Comparison of ENCODE assay signal across 15 cellular contexts in the genomic region with DNA sequence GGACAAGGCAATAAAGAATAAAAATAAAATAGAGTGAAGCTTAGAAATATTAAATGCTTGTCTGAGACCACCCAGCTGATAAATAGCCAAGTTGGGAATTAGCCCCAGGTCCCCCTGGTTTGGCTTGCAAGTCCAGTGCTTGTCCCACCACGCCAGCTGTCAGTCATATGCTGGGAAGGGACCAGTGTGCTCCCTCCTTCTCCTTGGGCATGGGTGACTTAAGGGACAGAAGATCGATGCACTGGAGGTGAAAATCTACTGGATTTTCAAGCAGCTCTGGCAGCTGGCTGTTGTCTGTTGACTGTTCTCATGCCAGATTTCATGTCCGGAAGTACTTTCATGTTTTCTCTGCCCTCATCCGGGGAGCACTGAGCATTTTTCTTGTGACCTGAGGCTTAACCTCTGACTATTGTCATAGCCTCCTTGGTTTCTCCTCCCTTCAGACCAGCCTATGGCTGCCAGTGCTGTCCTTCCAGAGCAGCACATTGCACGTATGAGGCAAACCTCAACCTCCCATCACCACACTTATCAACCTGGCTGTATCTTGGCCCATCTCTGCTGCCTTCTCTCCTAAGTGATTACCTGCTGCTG. TPM values are rescaled to one million over a fixed set of nuclear protein-coding genes. Genes with fewer than 3 reads are reported as not detected.
DNase-seq lines count a peak whose midpoint lies in the region; TF ChIP-seq lines count a peak whose summit lies in the region.
"Had no signal": no experiment of that assay in that cellular context is flagged by ENCODE, and none has a peak within 500 bp of the region (broad histone marks: within the 10 kb centered on the region; RNA-seq: fewer than 3 reads in every experiment).

No MANE protein-coding gene starts in this region.

- peak; percentile 79 for DNase-seq in EH (ENCODE audit: low read depth)
- peak; percentile 46 for DNase-seq in MG63
- DNase-seq in esophagus muscularis mucosa (ENCODE audit: extremely low spot score), result no peak
- DNase-seq in NCI-H146 (lab: John Stamatoyannopoulos, UW), result no peak
- DNase-seq in GM13977 (ENCODE audit: low spot score), result no peak
- no peak for DNase-seq in AG08396 (ENCODE audit: low spot score)
- DNase-seq in NCI-H1105 (lab: John Stamatoyannopoulos, UW), result no peak
- DNase-seq: activated CD8-positive, alpha-beta T cell treated with anti-CD3 and anti-CD28 coated beads for 36 hours; activated effector memory CD4-positive, alpha-beta T cell treated with anti-CD3 and anti-CD28 coated beads, Interleukin-2, amount 50 U/mL, for 16 hours; kidney; NCI-H187; NK-92 treated with Interleukin-12 subunit alpha and Interleukin-12 subunit beta, amount 100 ng/mL, for 24 hours; SHP77 treated with DMSO at 0.1 percent for 48 hours; T-helper 9 cell had no signal

- H3K27me3 ChIP-seq in MG63 (no peaks in the 10 kb centered on the region), esophagus muscularis mucosa (no peaks in the 10 kb centered on the region), rectal smooth muscle tissue (ENCODE audit: control insufficient read depth, insufficient read depth, low read length) (no peaks in the 10 kb centered on the region)

- peaks cover 3% of the 10 kb centered on the region for H3K9me3 ChIP-seq in MG63
- no peaks in the 10 kb centered on the region for H3K9me3 ChIP-seq in esophagus muscularis mucosa

- TF ChIP-seq EP300 in esophagus muscularis mucosa (IDR thresholded peaks at IDR 0.05), result no peak

- peaks cover 2 to 100% (median 96%) of the 10 kb centered on the region in 4 donors for H3K4me1 ChIP-seq in esophagus muscularis mucosa
- peaks cover 17% of the 10 kb centered on the region for H3K4me1 ChIP-seq in rectal smooth muscle tissue (ENCODE audit: control insufficient read depth, insufficient read depth, low read length)

- TF ChIP-seq CTCF in esophagus muscularis mucosa (IDR thresholded peaks at IDR 0.05), result no peak
- no peak for TF ChIP-seq CTCF in GM13977 (IDR thresholded peaks at IDR 0.05; ENCODE audit: extremely low read depth, insufficient read depth, missing control alignments)

- H3K9ac ChIP-seq in rectal smooth muscle tissue (ENCODE audit: low read length), result no peak overlapping the region

- in situ Hi-C loops in GM13977 (cut with MboI; ENCODE audit: low pct_unique_long_range_greater_than_20kb, low sequenced_read_pairs, unreplicated experiment), result no loop called here

- WGBS in esophagus muscularis mucosa, result 42% methylated on average over 5 of the region's 5 CpGs

- H3K36me3 ChIP-seq in MG63, result no peaks in the 10 kb centered on the region
- H3K36me3 ChIP-seq in esophagus muscularis mucosa, result peaks cover 0 to 45% (median 13%) of the 10 kb centered on the region in 4 donors
- no peaks in the 10 kb centered on the region for H3K36me3 ChIP-seq in rectal smooth muscle tissue (ENCODE audit: control insufficient read depth, insufficient read depth, low read length)

- TF ChIP-seq POLR2A in esophagus muscularis mucosa (IDR thresholded peaks at IDR 0.05; ENCODE audit: low read depth), result no peak

- H3K27ac ChIP-seq in esophagus muscularis mucosa (replicated peaks in 1 of 4) (peak overlapping the region; percentile 92 to 95 (median 94)), rectal smooth muscle tissue (ENCODE audit: low read depth, low read length) (peak overlapping the region; percentile 44)

- H3K4me3 ChIP-seq in MG63 (no peak overlapping the region), esophagus muscularis mucosa (peak overlapping the region in 2 of 4 donors; percentile 19 to 22), rectal smooth muscle tissue (ENCODE audit: low read length) (no peak overlapping the region)

- intact Hi-C loops in esophagus muscularis mucosa (cut with DNase I), result no loop called here

RNA-seq across cellular contexts. Expression of gene LMOD1, which starts 12.4 kb away (rescaled TPM):
- 0.03 TPM in 1 of 2 replicates, not detected in the other for total RNA-seq in MG63 (2014; rRNA removed; shearing (Covaris generic); ENCODE audit: low replicate concordance)
- total RNA-seq in esophagus muscularis mucosa, result 1,000 to 10,000 TPM; 1,021 to 1,618 (median 1,290) TPM
- total RNA-seq: activated CD8-positive, alpha-beta T cell treated with anti-CD3 and anti-CD28 coated beads for 36 hours had no signal

RNA-seq across cellular contexts. Expression of gene TIMM17A, which starts 21.4 kb away (rescaled TPM):
- 97.0 and 105 TPM in 2 replicates for total RNA-seq in MG63 (2014; rRNA removed; shearing (Covaris generic); ENCODE audit: low replicate concordance)
- 10 to 100 TPM; 30.7 to 46.1 (median 32.4) TPM for total RNA-seq in esophagus muscularis mucosa

RNA-seq across cellular contexts. Expression of gene SHISA4, which starts 45.2 kb away (rescaled TPM):
- 13.6 and 28.8 TPM in 2 replicates for total RNA-seq in MG63 (2014; rRNA removed; shearing (Covaris generic); ENCODE audit: low replicate concordance)
- total RNA-seq in esophagus muscularis mucosa, result 10 to 100 TPM; 20.3 to 31.0 (median 28.5) TPM

RNA-seq across cellular contexts. Expression of gene RNPEP, which starts 48.5 kb away (rescaled TPM):
- total RNA-seq in MG63 (2014; rRNA removed; shearing (Covaris generic); ENCODE audit: low replicate concordance), result 112 and 135 TPM in 2 replicates
- total RNA-seq in esophagus muscularis mucosa, result 10 to 100 TPM; 33.0 to 49.0 (median 44.0) TPM

Comparison
In these comparisons a context has a peak if more than half of its experiments do, and no peak if none do; other contexts are left out.
1. DNase-seq: peak in EH (single experiment) and MG63 (single experiment); none in esophagus muscularis mucosa (single experiment), NCI-H146 (single experiment), GM13977 (single experiment), AG08396 (single experiment) and NCI-H1105 (single experiment).
2. RNA of gene LMOD1, which starts 12.4 kb away (total RNA-seq): 1,021 to 1,618 TPM in esophagus muscularis mucosa; 0.03 TPM in MG63; every median in the first group is over 100 times any median in the second.